14 cellular contexts compared by ENCODE assay signal in the genomic region with DNA sequence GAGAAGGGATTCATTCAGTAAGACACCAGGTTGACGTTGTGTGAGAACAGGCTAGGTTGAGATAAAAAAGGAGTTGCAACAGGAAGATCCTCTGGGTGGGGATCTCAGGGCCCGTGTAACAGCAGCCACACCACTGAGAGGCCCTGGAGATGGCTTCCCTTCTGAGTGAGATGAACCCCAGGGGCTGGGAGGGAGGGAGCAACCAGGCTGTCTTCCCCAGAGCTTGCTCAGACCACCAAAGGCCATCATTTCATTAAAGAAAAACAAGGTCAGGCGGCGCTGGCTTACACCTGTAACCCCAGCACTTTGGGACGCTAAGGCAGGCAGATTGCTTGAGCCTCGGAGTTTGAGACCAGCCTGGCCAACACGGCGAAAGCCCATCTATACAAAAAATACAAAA.
"Had no signal": no experiment of that assay in that cellular context is flagged by ENCODE, and none has a peak within 500 bp of the region (broad histone marks: within the 10 kb centered on the region; RNA-seq: fewer than 3 reads in every experiment).

No MANE protein-coding gene starts in this region.

- H3K4me3 ChIP-seq: dorsolateral prefrontal cortex had no signal

- H3K36me3 ChIP-seq: brain microvascular endothelial cell had no signal

- ATAC-seq: natural killer cell treated with Interleukin-12 subunit alpha and Interleukin-12 subunit beta and Interleukin-15 and Interleukin-18, amount 100 ng/mL, for 72 hours had no signal

- DNase-seq: activated CD4-positive, alpha-beta T cell treated with anti-CD3 and anti-CD28 coated beads, Interleukin-2, amount 50 U/mL, for 1 hour; activated CD4-positive, CD25-positive, alpha-beta regulatory T cell; activated CD8-positive, alpha-beta memory T cell treated with anti-CD3 and anti-CD28 coated beads for 24 hours; activated gamma-delta T cell treated with Interleukin-2 at 50 U/mL for 16 hours; amniotic stem cell; brain microvascular endothelial cell; endodermal cell; kidney; mesenchymal stem cell; stimulated activated CD4-positive, alpha-beta T cell treated with anti-CD3 and anti-CD28 coated beads, Interleukin-12 subunit alpha, Interleukin-12 subunit beta, amount 100 ng/mL, for 4 hours; stimulated activated CD4-positive, alpha-beta T cell treated with anti-CD3 and anti-CD28 coated beads, Interleukin-2, amount 100 ng/mL, for 24 hours; trophoblast cell had no signal

- H3K27me3 ChIP-seq: brain microvascular endothelial cell had no signal

- H3K27ac ChIP-seq: brain microvascular endothelial cell had no signal
